1 cellular context compared by ENCODE assay signal in the genomic region with DNA sequence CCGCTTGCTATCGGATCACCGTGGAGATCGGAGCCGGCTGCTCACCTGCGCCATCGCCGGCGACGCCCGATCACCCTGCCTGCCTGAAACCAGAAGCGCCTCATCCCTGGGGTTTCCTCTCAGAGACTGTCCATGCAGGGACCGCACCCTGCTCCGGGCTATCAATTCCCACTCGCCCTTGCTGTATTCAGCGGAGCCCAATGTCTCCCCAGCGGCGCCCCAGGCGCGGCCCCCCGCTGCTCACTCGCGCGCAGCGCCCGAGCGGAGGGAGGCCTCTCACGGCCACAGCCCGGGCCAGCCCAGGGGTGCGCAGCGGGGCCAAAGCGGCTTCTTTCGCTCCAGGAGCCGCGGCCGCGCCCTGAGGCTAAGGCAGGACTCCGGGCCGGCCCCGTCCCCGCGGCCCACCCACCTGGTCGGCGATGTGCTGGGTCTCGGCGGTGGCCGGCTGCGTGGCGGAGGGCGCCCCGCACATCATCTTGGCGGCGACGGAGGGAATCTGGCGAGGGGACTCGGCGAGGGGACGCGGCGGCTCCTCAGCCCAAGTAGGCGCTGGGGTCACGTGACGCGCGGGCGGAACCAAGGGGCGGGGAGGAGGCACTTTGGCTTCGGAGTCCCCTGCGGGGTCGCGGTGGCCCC.
TF ChIP-seq lines count a peak whose summit lies in the region.

A gene with protein sequence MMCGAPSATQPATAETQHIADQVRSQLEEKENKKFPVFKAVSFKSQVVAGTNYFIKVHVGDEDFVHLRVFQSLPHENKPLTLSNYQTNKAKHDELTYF (minus strand): TSS at position 514 of the 636 bp plus-strand sequence. CDS start 39 bp downstream, at position 475.

TF ChIP-seq in K562, 482 proteins besides CTCF, POLR2A, EP300 and RAD21 (continued from another document and continues in another):
- TF ChIP-seq, protein P1, sequence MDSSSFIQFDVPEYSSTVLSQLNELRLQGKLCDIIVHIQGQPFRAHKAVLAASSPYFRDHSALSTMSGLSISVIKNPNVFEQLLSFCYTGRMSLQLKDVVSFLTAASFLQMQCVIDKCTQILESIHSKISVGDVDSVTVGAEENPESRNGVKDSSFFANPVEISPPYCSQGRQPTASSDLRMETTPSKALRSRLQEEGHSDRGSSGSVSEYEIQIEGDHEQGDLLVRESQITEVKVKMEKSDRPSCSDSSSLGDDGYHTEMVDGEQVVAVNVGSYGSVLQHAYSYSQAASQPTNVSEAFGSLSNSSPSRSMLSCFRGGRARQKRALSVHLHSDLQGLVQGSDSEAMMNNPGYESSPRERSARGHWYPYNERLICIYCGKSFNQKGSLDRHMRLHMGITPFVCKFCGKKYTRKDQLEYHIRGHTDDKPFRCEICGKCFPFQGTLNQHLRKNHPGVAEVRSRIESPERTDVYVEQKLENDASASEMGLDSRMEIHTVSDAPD (CRISPR knock-in tag; IDR thresholded peaks at IDR 0.05) = no peak
- TF ChIP-seq STAG1 (CRISPR knock-in tag; IDR thresholded peaks at IDR 0.05; ENCODE audit: borderline replicate concordance) (no peak), EWSR1 (IDR thresholded peaks at IDR 0.05; ENCODE audit: borderline replicate concordance, low read depth, partially characterized antibody) (no peak), FIP1L1 (IDR thresholded peaks at IDR 0.05; ENCODE audit: low read depth, low read length, poor library complexity, severe bottlenecking) (peak; percentile 93), NCOA6 (IDR thresholded peaks at IDR 0.05) (no peak), ZNF134 (CRISPR knock-in tag; conservative IDR thresholded peaks at IDR 0.05) (peak; percentile 73), POLR2G (IDR thresholded peaks at IDR 0.05; ENCODE audit: low read depth, low read length) (peak; percentile 97), HCFC1 (IDR thresholded peaks at IDR 0.05; ENCODE audit: low read depth, low read length) (no peak; the same call in none of the 2 replicates), ZNF197 (CRISPR knock-in tag; IDR thresholded peaks at IDR 0.05; ENCODE audit: low read depth) (no peak), PRMT5 (CRISPR knock-in tag; IDR thresholded peaks at IDR 0.05) (no peak), PHB (CRISPR knock-in tag; IDR thresholded peaks at IDR 0.05) (no peak), SMAD4 (CRISPR knock-in tag; conservative IDR thresholded peaks at IDR 0.05) (peak; percentile 79), MTA3 (IDR thresholded peaks at IDR 0.05; ENCODE audit: borderline replicate concordance) (peak; percentile 84), ZNF780A (CRISPR knock-in tag; IDR thresholded peaks at IDR 0.05) (no peak), MCM2 (IDR thresholded peaks at IDR 0.05; ENCODE audit: low read depth) (no peak), HDAC8 (tag; IDR thresholded peaks at IDR 0.05) (peak; percentile 56; the same call in 1 of the 2 replicates), NFXL1 (CRISPR knock-in tag; IDR thresholded peaks at IDR 0.05) (no peak), ZNF551 (CRISPR knock-in tag; IDR thresholded peaks at IDR 0.05) (no peak), TOE1 (IDR thresholded peaks at IDR 0.05; ENCODE audit: borderline replicate concordance) (peak; percentile 99), TOE1 (CRISPR knock-in tag; IDR thresholded peaks at IDR 0.05; ENCODE audit: borderline replicate concordance, low read depth) (no peak), ZNF76 (CRISPR knock-in tag; IDR thresholded peaks at IDR 0.05; ENCODE audit: borderline replicate concordance) (peak; percentile 69; the same call in 1 of the 2 replicates), KAT7 (CRISPR knock-in tag; IDR thresholded peaks at IDR 0.05; ENCODE audit: borderline replicate concordance) (peak; percentile 97), ZNF445 (CRISPR knock-in tag; IDR thresholded peaks at IDR 0.05; ENCODE audit: low read depth) (no peak), NEUROD1 (IDR thresholded peaks at IDR 0.05; ENCODE audit: borderline replicate concordance, low read depth, low read length, partially characterized antibody) (peak; percentile 13), ZNF282 (CRISPR knock-in tag; IDR thresholded peaks at IDR 0.05) (peak; percentile 89), KHSRP (IDR thresholded peaks at IDR 0.05) (no peak), ZNF133 (CRISPR knock-in tag; IDR thresholded peaks at IDR 0.05) (no peak), DDX20 (tag; IDR thresholded peaks at IDR 0.05; ENCODE audit: low read depth) (no peak), KLF10 (CRISPR knock-in tag; IDR thresholded peaks at IDR 0.05) (no peak), FUS (optimal IDR thresholded peaks at IDR 0.05; ENCODE audit: low read depth, low read length) (peak; percentile 59), TRIM28 (IDR thresholded peaks at IDR 0.05) (no peak), HNRNPLL (IDR thresholded peaks at IDR 0.05; ENCODE audit: low read depth, low read length, poor library complexity, severe bottlenecking) (peak; percentile 51), SRSF7 (optimal IDR thresholded peaks at IDR 0.05; ENCODE audit: low read depth, low read length) (no peak), CREM (IDR thresholded peaks at IDR 0.05; ENCODE audit: low read depth) (peak; percentile 84), ZSCAN32 (CRISPR knock-in tag; IDR thresholded peaks at IDR 0.05) (peak; percentile 21; the same call in 1 of the 2 replicates), ZNF124 (CRISPR knock-in tag; IDR thresholded peaks at IDR 0.05) (no peak)
- TF ChIP-seq, protein P2, sequence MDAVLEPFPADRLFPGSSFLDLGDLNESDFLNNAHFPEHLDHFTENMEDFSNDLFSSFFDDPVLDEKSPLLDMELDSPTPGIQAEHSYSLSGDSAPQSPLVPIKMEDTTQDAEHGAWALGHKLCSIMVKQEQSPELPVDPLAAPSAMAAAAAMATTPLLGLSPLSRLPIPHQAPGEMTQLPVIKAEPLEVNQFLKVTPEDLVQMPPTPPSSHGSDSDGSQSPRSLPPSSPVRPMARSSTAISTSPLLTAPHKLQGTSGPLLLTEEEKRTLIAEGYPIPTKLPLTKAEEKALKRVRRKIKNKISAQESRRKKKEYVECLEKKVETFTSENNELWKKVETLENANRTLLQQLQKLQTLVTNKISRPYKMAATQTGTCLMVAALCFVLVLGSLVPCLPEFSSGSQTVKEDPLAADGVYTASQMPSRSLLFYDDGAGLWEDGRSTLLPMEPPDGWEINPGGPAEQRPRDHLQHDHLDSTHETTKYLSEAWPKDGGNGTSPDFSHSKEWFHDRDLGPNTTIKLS (IDR thresholded peaks at IDR 0.05; ENCODE audit: borderline replicate concordance, low read depth) = peak; percentile 66
- TF ChIP-seq, protein P3, sequence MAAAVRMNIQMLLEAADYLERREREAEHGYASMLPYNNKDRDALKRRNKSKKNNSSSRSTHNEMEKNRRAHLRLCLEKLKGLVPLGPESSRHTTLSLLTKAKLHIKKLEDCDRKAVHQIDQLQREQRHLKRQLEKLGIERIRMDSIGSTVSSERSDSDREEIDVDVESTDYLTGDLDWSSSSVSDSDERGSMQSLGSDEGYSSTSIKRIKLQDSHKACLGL (CRISPR knock-in tag; IDR thresholded peaks at IDR 0.05; ENCODE audit: borderline replicate concordance, poor library complexity, severe bottlenecking) = no peak
- TF ChIP-seq, protein P4, sequence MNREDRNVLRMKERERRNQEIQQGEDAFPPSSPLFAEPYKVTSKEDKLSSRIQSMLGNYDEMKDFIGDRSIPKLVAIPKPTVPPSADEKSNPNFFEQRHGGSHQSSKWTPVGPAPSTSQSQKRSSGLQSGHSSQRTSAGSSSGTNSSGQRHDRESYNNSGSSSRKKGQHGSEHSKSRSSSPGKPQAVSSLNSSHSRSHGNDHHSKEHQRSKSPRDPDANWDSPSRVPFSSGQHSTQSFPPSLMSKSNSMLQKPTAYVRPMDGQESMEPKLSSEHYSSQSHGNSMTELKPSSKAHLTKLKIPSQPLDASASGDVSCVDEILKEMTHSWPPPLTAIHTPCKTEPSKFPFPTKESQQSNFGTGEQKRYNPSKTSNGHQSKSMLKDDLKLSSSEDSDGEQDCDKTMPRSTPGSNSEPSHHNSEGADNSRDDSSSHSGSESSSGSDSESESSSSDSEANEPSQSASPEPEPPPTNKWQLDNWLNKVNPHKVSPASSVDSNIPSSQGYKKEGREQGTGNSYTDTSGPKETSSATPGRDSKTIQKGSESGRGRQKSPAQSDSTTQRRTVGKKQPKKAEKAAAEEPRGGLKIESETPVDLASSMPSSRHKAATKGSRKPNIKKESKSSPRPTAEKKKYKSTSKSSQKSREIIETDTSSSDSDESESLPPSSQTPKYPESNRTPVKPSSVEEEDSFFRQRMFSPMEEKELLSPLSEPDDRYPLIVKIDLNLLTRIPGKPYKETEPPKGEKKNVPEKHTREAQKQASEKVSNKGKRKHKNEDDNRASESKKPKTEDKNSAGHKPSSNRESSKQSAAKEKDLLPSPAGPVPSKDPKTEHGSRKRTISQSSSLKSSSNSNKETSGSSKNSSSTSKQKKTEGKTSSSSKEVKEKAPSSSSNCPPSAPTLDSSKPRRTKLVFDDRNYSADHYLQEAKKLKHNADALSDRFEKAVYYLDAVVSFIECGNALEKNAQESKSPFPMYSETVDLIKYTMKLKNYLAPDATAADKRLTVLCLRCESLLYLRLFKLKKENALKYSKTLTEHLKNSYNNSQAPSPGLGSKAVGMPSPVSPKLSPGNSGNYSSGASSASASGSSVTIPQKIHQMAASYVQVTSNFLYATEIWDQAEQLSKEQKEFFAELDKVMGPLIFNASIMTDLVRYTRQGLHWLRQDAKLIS (CRISPR knock-in tag; IDR thresholded peaks at IDR 0.05) = peak; percentile 87
- TF ChIP-seq, protein P5, sequence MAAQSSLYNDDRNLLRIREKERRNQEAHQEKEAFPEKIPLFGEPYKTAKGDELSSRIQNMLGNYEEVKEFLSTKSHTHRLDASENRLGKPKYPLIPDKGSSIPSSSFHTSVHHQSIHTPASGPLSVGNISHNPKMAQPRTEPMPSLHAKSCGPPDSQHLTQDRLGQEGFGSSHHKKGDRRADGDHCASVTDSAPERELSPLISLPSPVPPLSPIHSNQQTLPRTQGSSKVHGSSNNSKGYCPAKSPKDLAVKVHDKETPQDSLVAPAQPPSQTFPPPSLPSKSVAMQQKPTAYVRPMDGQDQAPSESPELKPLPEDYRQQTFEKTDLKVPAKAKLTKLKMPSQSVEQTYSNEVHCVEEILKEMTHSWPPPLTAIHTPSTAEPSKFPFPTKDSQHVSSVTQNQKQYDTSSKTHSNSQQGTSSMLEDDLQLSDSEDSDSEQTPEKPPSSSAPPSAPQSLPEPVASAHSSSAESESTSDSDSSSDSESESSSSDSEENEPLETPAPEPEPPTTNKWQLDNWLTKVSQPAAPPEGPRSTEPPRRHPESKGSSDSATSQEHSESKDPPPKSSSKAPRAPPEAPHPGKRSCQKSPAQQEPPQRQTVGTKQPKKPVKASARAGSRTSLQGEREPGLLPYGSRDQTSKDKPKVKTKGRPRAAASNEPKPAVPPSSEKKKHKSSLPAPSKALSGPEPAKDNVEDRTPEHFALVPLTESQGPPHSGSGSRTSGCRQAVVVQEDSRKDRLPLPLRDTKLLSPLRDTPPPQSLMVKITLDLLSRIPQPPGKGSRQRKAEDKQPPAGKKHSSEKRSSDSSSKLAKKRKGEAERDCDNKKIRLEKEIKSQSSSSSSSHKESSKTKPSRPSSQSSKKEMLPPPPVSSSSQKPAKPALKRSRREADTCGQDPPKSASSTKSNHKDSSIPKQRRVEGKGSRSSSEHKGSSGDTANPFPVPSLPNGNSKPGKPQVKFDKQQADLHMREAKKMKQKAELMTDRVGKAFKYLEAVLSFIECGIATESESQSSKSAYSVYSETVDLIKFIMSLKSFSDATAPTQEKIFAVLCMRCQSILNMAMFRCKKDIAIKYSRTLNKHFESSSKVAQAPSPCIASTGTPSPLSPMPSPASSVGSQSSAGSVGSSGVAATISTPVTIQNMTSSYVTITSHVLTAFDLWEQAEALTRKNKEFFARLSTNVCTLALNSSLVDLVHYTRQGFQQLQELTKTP (IDR thresholded peaks at IDR 0.05; ENCODE audit: low read depth in 1 of 2, partially characterized antibody in 2 of 2) = no peak
- TF ChIP-seq, protein P6, sequence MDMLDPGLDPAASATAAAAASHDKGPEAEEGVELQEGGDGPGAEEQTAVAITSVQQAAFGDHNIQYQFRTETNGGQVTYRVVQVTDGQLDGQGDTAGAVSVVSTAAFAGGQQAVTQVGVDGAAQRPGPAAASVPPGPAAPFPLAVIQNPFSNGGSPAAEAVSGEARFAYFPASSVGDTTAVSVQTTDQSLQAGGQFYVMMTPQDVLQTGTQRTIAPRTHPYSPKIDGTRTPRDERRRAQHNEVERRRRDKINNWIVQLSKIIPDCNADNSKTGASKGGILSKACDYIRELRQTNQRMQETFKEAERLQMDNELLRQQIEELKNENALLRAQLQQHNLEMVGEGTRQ (CRISPR knock-in tag; IDR thresholded peaks at IDR 0.05) = peak; percentile 97
- TF ChIP-seq, protein P7, sequence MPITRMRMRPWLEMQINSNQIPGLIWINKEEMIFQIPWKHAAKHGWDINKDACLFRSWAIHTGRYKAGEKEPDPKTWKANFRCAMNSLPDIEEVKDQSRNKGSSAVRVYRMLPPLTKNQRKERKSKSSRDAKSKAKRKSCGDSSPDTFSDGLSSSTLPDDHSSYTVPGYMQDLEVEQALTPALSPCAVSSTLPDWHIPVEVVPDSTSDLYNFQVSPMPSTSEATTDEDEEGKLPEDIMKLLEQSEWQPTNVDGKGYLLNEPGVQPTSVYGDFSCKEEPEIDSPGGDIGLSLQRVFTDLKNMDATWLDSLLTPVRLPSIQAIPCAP (CRISPR knock-in tag; IDR thresholded peaks at IDR 0.05; ENCODE audit: borderline replicate concordance) = no peak
- TF ChIP-seq, protein P8, sequence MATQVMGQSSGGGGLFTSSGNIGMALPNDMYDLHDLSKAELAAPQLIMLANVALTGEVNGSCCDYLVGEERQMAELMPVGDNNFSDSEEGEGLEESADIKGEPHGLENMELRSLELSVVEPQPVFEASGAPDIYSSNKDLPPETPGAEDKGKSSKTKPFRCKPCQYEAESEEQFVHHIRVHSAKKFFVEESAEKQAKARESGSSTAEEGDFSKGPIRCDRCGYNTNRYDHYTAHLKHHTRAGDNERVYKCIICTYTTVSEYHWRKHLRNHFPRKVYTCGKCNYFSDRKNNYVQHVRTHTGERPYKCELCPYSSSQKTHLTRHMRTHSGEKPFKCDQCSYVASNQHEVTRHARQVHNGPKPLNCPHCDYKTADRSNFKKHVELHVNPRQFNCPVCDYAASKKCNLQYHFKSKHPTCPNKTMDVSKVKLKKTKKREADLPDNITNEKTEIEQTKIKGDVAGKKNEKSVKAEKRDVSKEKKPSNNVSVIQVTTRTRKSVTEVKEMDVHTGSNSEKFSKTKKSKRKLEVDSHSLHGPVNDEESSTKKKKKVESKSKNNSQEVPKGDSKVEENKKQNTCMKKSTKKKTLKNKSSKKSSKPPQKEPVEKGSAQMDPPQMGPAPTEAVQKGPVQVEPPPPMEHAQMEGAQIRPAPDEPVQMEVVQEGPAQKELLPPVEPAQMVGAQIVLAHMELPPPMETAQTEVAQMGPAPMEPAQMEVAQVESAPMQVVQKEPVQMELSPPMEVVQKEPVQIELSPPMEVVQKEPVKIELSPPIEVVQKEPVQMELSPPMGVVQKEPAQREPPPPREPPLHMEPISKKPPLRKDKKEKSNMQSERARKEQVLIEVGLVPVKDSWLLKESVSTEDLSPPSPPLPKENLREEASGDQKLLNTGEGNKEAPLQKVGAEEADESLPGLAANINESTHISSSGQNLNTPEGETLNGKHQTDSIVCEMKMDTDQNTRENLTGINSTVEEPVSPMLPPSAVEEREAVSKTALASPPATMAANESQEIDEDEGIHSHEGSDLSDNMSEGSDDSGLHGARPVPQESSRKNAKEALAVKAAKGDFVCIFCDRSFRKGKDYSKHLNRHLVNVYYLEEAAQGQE (CRISPR knock-in tag; IDR thresholded peaks at IDR 0.05; ENCODE audit: low read depth) = peak; percentile 62; the same call in 1 of the 2 replicates
